1 cellular context compared by ENCODE assay signal in the genomic region with DNA sequence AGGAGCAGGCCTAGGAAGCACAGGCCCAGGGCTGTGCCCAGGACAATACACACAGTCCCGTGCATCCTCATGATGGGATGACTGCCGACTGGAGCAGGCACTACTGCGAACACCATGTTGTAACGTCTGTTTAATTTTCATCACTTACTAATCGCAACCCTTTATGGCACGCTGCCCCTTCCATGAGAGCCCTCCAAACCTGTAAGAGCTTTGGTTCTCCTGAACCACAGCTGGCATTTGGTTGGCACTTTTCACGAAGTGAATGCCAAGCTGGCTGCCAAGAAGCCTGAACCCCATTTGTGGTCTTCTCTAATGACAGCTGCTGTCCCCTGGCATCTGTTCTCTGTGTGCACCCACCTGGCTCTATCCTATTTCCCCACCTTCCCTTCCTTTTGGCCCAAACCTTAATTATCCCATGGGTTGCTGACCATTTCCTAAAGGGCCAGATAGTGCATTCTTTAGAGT.
TF ChIP-seq lines count a peak whose summit lies in the region.

No MANE protein-coding gene starts in this region.

TF ChIP-seq in K562, 482 proteins besides CTCF, POLR2A, EP300 and RAD21:
- 0 out of 2 replicates have a peak, but pooled peaks have one; percentile 30 for TF ChIP-seq POLR2G (IDR thresholded peaks at IDR 0.05; ENCODE audit: low read depth, low read length)
- no peak for TF ChIP-seq LCOR (CRISPR knock-in tag; IDR thresholded peaks at IDR 0.05)
- TF ChIP-seq THRA (IDR thresholded peaks at IDR 0.05): no peak
- no peak for TF ChIP-seq ZC3H8 (IDR thresholded peaks at IDR 0.05)
TF ChIP-seq in K562: peak in this region for 1.
